Comparison of ENCODE assay signal across 28 cellular contexts in genomic region chr11:78284261-78284660, GRCh38.
"Had no signal": no experiment of that assay in that cellular context is flagged by ENCODE, and none has a peak within 500 bp of the region (broad histone marks: within the 10 kb centered on the region; RNA-seq: fewer than 3 reads in every experiment).

No MANE protein-coding gene starts in this region.

- H3K36me3 ChIP-seq: breast epithelium, cardiac muscle cell, colonic mucosa had no signal

- DNase-seq: activated CD4-positive, alpha-beta memory T cell treated with anti-CD3 and anti-CD28 coated beads for 36 hours; activated CD4-positive, alpha-beta T cell treated with anti-CD3 and anti-CD28 coated beads for 36 hours; activated CD4-positive, alpha-beta T cell treated with anti-CD3 and anti-CD28 coated beads, Interleukin-2, amount 10 ng/mL, durations not matched to agents 24 days and 14 days; activated CD4-positive, CD25-positive, alpha-beta regulatory T cell; activated CD4-positive, CD25-positive, alpha-beta regulatory T cell treated with anti-CD3 and anti-CD28 coated beads, Interleukin-2, amount 50 U/mL, for 72 hours; activated CD8-positive, alpha-beta memory T cell treated with anti-CD3 and anti-CD28 coated beads, Interleukin-2, amount 10 ng/mL, durations not matched to agents 7 days and 5 days; activated CD8-positive, alpha-beta memory T cell treated with anti-CD3 and anti-CD28 coated beads, Interleukin-2, amount 50 U/mL, for 4 hours; activated CD8-positive, alpha-beta T cell treated with anti-CD3 and anti-CD28 coated beads, Interleukin-2, amount 10 ng/mL, durations not matched to agents 7 days and 5 days; activated gamma-delta T cell; activated naive CD4-positive, alpha-beta T cell; activated naive CD4-positive, alpha-beta T cell treated with anti-CD3 and anti-CD28 coated beads, Interleukin-2, amount 10 ng/mL, durations not matched to agents 7 days and 5 days; activated naive CD8-positive, alpha-beta T cell treated with anti-CD3 and anti-CD28 coated beads, Interleukin-2, amount 10 ng/mL, durations not matched to agents 7 days and 5 days; activated T-cell treated with anti-CD3 and anti-CD28 coated beads, Interleukin-2, amount 50 U/mL, for 1 hour; activated T-cell treated with anti-CD3 and anti-CD28 coated beads, Interleukin-2, amount 50 U/mL, for 48 hours; central memory CD4-positive, alpha-beta T cell; cerebellar nuclear complex; colonic mucosa; effector CD8-positive, alpha-beta T cell; esophagus squamous epithelium; foreskin melanocyte; T-helper 2 cell had no signal

- H3K9me3 ChIP-seq: breast epithelium, colonic mucosa, esophagus squamous epithelium had no signal

- H3K4me1 ChIP-seq: breast epithelium, colonic mucosa, esophagus squamous epithelium, gastroesophageal sphincter had no signal

- H3K27ac ChIP-seq: ascending aorta, breast epithelium, cardiac muscle cell, colonic mucosa, epithelial cell of prostate, esophagus squamous epithelium, gastroesophageal sphincter had no signal

- FAIRE-seq: endometrium, endothelial cell of umbilical vein had no signal

- H3K4me3 ChIP-seq: ascending aorta, breast epithelium, cardiac muscle cell, colonic mucosa, esophagus squamous epithelium, gastroesophageal sphincter had no signal

- H3K27me3 ChIP-seq: ascending aorta, breast epithelium, cardiac muscle cell, colonic mucosa, esophagus squamous epithelium, gastroesophageal sphincter had no signal
